2 cellular contexts compared by ENCODE assay signal in the genomic region with DNA sequence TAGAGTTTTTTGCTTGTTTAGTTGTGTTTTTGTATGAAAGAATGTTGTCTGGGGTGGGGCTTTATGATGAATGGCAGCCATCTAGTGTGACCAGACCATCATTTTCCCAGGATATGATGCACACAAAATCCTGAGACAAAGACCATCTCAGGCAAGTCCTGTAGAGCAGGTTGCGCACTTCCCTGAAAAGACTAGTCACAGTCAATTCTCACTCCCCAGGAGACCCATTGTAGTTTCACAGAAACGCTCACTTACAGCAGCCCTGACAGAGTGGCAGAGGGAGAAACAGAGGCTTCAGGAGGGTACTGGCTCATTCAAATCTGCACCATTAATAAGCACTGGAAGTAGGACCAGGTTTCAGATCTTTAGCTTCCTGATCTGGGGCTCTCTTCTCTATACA.
A peak's percentile ranks its signal among the peaks of the same experiment; 100 is the strongest.
TF ChIP-seq lines count a peak whose summit lies in the region.

No MANE protein-coding gene starts in this region.

TF ChIP-seq in HEK293, 187 proteins besides CTCF, POLR2A, EP300 and RAD21 (continued from another document):
- 0 out of 2 replicates have a peak, but pooled peaks have one; percentile 54 for TF ChIP-seq ZNF513 (tag by site-specific recombination; IDR thresholded peaks at IDR 0.05)
- TF ChIP-seq, protein P1, sequence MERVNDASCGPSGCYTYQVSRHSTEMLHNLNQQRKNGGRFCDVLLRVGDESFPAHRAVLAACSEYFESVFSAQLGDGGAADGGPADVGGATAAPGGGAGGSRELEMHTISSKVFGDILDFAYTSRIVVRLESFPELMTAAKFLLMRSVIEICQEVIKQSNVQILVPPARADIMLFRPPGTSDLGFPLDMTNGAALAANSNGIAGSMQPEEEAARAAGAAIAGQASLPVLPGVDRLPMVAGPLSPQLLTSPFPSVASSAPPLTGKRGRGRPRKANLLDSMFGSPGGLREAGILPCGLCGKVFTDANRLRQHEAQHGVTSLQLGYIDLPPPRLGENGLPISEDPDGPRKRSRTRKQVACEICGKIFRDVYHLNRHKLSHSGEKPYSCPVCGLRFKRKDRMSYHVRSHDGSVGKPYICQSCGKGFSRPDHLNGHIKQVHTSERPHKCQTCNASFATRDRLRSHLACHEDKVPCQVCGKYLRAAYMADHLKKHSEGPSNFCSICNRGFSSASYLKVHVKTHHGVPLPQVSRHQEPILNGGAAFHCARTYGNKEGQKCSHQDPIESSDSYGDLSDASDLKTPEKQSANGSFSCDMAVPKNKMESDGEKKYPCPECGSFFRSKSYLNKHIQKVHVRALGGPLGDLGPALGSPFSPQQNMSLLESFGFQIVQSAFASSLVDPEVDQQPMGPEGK (tag by site-specific recombination; IDR thresholded peaks at IDR 0.05): no peak
- no peak for TF ChIP-seq YY1 (tag by site-specific recombination; IDR thresholded peaks at IDR 0.05)

TF ChIP-seq in H1, 55 proteins besides CTCF, POLR2A, EP300 and RAD21 (continued from another document):
- TF ChIP-seq CHD1 (IDR thresholded peaks at IDR 0.05; ENCODE audit: low read depth, low read length) (no peak), TBP (IDR thresholded peaks at IDR 0.05; ENCODE audit: low read depth, low read length) (no peak), SRF (IDR thresholded peaks at IDR 0.05; ENCODE audit: low read depth, low read length) (no peak), BCL11A (IDR thresholded peaks at IDR 0.05; ENCODE audit: low read depth in 2 of 2, low read length in 2 of 2) (no peak), HDAC6 (IDR thresholded peaks at IDR 0.05; ENCODE audit: low read depth, low read length) (no peak), MAFK (IDR thresholded peaks at IDR 0.05; ENCODE audit: low read depth, low read length) (no peak), RNF2 (IDR thresholded peaks at IDR 0.05; ENCODE audit: borderline replicate concordance, low read depth, low read length, missing control alignments, poor library complexity, severe bottlenecking) (no peak), RBBP5 (IDR thresholded peaks at IDR 0.05; ENCODE audit: borderline replicate concordance, low read depth, low read length) (no peak)
- TF ChIP-seq, protein P2, sequence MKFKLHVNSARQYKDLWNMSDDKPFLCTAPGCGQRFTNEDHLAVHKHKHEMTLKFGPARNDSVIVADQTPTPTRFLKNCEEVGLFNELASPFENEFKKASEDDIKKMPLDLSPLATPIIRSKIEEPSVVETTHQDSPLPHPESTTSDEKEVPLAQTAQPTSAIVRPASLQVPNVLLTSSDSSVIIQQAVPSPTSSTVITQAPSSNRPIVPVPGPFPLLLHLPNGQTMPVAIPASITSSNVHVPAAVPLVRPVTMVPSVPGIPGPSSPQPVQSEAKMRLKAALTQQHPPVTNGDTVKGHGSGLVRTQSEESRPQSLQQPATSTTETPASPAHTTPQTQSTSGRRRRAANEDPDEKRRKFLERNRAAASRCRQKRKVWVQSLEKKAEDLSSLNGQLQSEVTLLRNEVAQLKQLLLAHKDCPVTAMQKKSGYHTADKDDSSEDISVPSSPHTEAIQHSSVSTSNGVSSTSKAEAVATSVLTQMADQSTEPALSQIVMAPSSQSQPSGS (IDR thresholded peaks at IDR 0.05; ENCODE audit: low read length): no peak
- TF ChIP-seq, protein P3, sequence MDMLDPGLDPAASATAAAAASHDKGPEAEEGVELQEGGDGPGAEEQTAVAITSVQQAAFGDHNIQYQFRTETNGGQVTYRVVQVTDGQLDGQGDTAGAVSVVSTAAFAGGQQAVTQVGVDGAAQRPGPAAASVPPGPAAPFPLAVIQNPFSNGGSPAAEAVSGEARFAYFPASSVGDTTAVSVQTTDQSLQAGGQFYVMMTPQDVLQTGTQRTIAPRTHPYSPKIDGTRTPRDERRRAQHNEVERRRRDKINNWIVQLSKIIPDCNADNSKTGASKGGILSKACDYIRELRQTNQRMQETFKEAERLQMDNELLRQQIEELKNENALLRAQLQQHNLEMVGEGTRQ (IDR thresholded peaks at IDR 0.05; ENCODE audit: low read length): no peak
TF ChIP-seq in H1: peak in this region for 0.
